Comparison of ENCODE assay signal across 18 cellular contexts in the genomic region with DNA sequence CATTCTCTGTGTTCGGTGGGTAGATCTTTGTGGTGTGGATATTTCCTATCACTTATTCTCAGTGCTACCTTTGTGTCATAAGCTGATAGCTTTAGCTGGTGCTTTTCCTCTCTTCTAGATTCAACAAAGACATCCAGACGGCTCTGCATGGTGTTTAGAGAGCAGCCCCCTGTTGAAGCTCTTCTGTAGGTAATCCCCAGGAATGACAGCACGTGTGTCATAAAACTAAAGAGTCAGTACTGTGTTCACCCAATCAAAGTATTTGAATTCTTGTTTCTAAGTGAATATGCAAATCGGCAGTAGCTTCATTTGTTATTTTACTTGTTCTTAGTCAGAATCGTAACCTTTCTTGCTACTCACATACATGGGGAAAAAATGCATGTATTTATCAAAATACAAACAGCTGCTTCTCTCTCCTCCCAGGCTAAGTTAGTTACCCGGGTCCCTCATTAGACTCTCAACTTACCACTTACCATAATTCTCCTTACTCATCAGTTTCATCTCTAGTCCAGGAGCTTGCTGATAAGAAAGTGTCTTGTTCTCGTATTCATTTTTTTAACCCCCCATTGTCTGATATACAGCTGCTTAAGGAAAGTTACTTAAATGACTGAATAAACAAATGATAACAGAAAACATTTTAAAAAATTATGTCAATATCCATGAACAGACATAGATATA.
"Had no signal": no experiment of that assay in that cellular context is flagged by ENCODE, and none has a peak within 500 bp of the region (broad histone marks: within the 10 kb centered on the region; RNA-seq: fewer than 3 reads in every experiment).

No MANE protein-coding gene starts in this region.

- H3K9me3 Mint-ChIP-seq: activated CD4-positive, alpha-beta T cell treated with anti-CD3 and anti-CD28 coated beads, Interleukin-2, amount 10 ng/mL, durations not matched to agents 24 days and 14 days had no signal

- H3K9me3 ChIP-seq: heart left ventricle, lower lobe of right lung, pancreas, tibial artery had no signal

- DNase-seq: activated CD4-positive, alpha-beta T cell treated with anti-CD3 and anti-CD28 coated beads, Interleukin-2, amount 10 ng/mL, durations not matched to agents 24 days and 14 days; activated CD8-positive, alpha-beta memory T cell treated with anti-CD3 and anti-CD28 coated beads, Interleukin-2, amount 50 U/mL, for 48 hours; activated gamma-delta T cell treated with Interleukin-2 at 50 U/mL for 16 hours; activated naive CD8-positive, alpha-beta T cell treated with anti-CD3 and anti-CD28 coated beads, Interleukin-2, amount 10 ng/mL, durations not matched to agents 7 days and 5 days; activated T-cell treated with anti-CD3 and anti-CD28 coated beads, Interleukin-2, amount 50 U/mL, for 72 hours; aorta; cerebellar nuclear complex; effector CD8-positive, alpha-beta T cell; foreskin keratinocyte; heart left ventricle; left cardiac atrium; lower lobe of right lung; midbrain; pancreas; stimulated activated CD4-positive, alpha-beta T cell treated with anti-CD3 and anti-CD28 coated beads, Interleukin-12 subunit alpha, Interleukin-12 subunit beta, amount 100 ng/mL, for 4 hours; tibial artery had no signal

- H3K27ac ChIP-seq: foreskin keratinocyte, heart left ventricle, lower lobe of right lung, pancreas, tibial artery had no signal

- H3K4me3 Mint-ChIP-seq: activated CD4-positive, alpha-beta T cell treated with anti-CD3 and anti-CD28 coated beads, Interleukin-2, amount 10 ng/mL, durations not matched to agents 24 days and 14 days; activated naive CD8-positive, alpha-beta T cell treated with anti-CD3 and anti-CD28 coated beads, Interleukin-2, amount 10 ng/mL, durations not matched to agents 7 days and 5 days; activated T-cell treated with anti-CD3 and anti-CD28 coated beads, Interleukin-2, amount 50 U/mL, for 72 hours; stimulated activated memory B cell treated with anti-CD40 and anti-IgM and Interleukin-4, amounts not matched to agents 10 μg/mL and 1 μg/mL and 100 μg/mL, for 72 hours; T-helper 1 cell treated with Interleukin-12 subunit alpha and Interleukin-12 subunit beta and Interleukin-4 antibody, amounts not matched to agents 30 μg/mL and 1 μg/mL, for 36 hours had no signal

- H3K27me3 Mint-ChIP-seq: activated CD4-positive, alpha-beta T cell treated with anti-CD3 and anti-CD28 coated beads, Interleukin-2, amount 10 ng/mL, durations not matched to agents 24 days and 14 days; activated naive CD8-positive, alpha-beta T cell treated with anti-CD3 and anti-CD28 coated beads, Interleukin-2, amount 10 ng/mL, durations not matched to agents 7 days and 5 days; stimulated activated memory B cell treated with anti-CD40 and anti-IgM and Interleukin-4, amounts not matched to agents 10 μg/mL and 1 μg/mL and 100 μg/mL, for 72 hours had no signal

- H3K27me3 ChIP-seq: foreskin keratinocyte, heart left ventricle, pancreas, tibial artery had no signal

- H3K36me3 Mint-ChIP-seq: activated naive CD8-positive, alpha-beta T cell treated with anti-CD3 and anti-CD28 coated beads, Interleukin-2, amount 10 ng/mL, durations not matched to agents 7 days and 5 days; stimulated activated memory B cell treated with anti-CD40 and anti-IgM and Interleukin-4, amounts not matched to agents 10 μg/mL and 1 μg/mL and 100 μg/mL, for 72 hours had no signal

- H3K4me1 ChIP-seq: foreskin keratinocyte, heart left ventricle, lower lobe of right lung, pancreas, tibial artery had no signal

- H3K4me3 ChIP-seq: heart left ventricle, lower lobe of right lung, pancreas, tibial artery had no signal

- H3K4me1 Mint-ChIP-seq: activated CD4-positive, alpha-beta T cell treated with anti-CD3 and anti-CD28 coated beads, Interleukin-2, amount 10 ng/mL, durations not matched to agents 24 days and 14 days; activated naive CD8-positive, alpha-beta T cell treated with anti-CD3 and anti-CD28 coated beads, Interleukin-2, amount 10 ng/mL, durations not matched to agents 7 days and 5 days; stimulated activated memory B cell treated with anti-CD40 and anti-IgM and Interleukin-4, amounts not matched to agents 10 μg/mL and 1 μg/mL and 100 μg/mL, for 72 hours had no signal

- H3K36me3 ChIP-seq: heart left ventricle, lower lobe of right lung, pancreas, tibial artery had no signal

- H3K27ac Mint-ChIP-seq: activated CD4-positive, alpha-beta T cell treated with anti-CD3 and anti-CD28 coated beads, Interleukin-2, amount 10 ng/mL, durations not matched to agents 24 days and 14 days; activated naive CD8-positive, alpha-beta T cell treated with anti-CD3 and anti-CD28 coated beads, Interleukin-2, amount 10 ng/mL, durations not matched to agents 7 days and 5 days; activated T-cell treated with anti-CD3 and anti-CD28 coated beads, Interleukin-2, amount 50 U/mL, for 72 hours; stimulated activated memory B cell treated with anti-CD40 and anti-IgM and Interleukin-4, amounts not matched to agents 10 μg/mL and 1 μg/mL and 100 μg/mL, for 72 hours; T-helper 1 cell treated with Interleukin-12 subunit alpha and Interleukin-12 subunit beta and Interleukin-4 antibody, amounts not matched to agents 30 μg/mL and 1 μg/mL, for 36 hours had no signal

- ATAC-seq: activated T-cell treated with anti-CD3 and anti-CD28 coated beads, Interleukin-2, amount 50 U/mL, for 72 hours; foreskin keratinocyte; heart left ventricle; left cardiac atrium; lower lobe of right lung; pancreas; stimulated activated memory B cell treated with anti-CD40 and anti-IgM and Interleukin-4, amounts not matched to agents 10 μg/mL and 1 μg/mL and 100 μg/mL, for 72 hours had no signal
